8 cellular contexts compared by ENCODE assay signal in genomic region chr2:172102858-172103359, GRCh38. TPM values are rescaled to one million over a fixed set of nuclear protein-coding genes. Genes with fewer than 3 reads are reported as not detected.
DNase-seq lines count a peak whose midpoint lies in the region; ATAC-seq and TF ChIP-seq lines count a peak whose summit lies in the region.

TSS of gene DLX2 (minus strand) at chr2:172102900. CDS start at chr2:172102538, 362 bp downstream.

- H3K4me1 Mint-ChIP-seq in activated naive CD8-positive, alpha-beta T cell (ENCODE audit: low read depth) = peaks cover 58% of the 10 kb centered on the region

- TF ChIP-seq CTCF in LNCaP clone FGC (IDR thresholded peaks at IDR 0.05; ENCODE audit: control insufficient read depth, extremely low read depth, insufficient read depth) (no peak), RWPE2 (IDR thresholded peaks at IDR 0.05; ENCODE audit: poor library complexity, severe bottlenecking) (no peak)

- H3K27me3 ChIP-seq in RWPE2 (ENCODE audit: insufficient read depth, poor library complexity, severe bottlenecking) = no peaks in the 10 kb centered on the region

- H3K4me3 ChIP-seq in LNCaP clone FGC (ENCODE audit: low read depth, low read length) (peak within 1 kb of the TSS; percentile 60), RWPE2 (ENCODE audit: severe bottlenecking) (peak within 1 kb of the TSS; percentile 47)

- no peaks in the 10 kb centered on the region for H3K36me3 Mint-ChIP-seq in activated naive CD8-positive, alpha-beta T cell

- peak within 1 kb of the TSS; percentile 83 for H3K4me3 Mint-ChIP-seq in activated naive CD8-positive, alpha-beta T cell

- H3K9me3 ChIP-seq in RWPE2 (ENCODE audit: severe bottlenecking) = no peaks in the 10 kb centered on the region

- H3K36me3 ChIP-seq in RWPE2 (ENCODE audit: low read depth) = no peaks in the 10 kb centered on the region

- H3K27me3 Mint-ChIP-seq in activated naive CD8-positive, alpha-beta T cell = peaks cover 39% of the 10 kb centered on the region

- no peaks in the 10 kb centered on the region for H3K9me3 Mint-ChIP-seq in activated naive CD8-positive, alpha-beta T cell (ENCODE audit: low read depth)

- H3K4me1 ChIP-seq in RWPE2 (ENCODE audit: insufficient read depth, poor library complexity, severe bottlenecking) = peaks cover 18% of the 10 kb centered on the region

- peak; percentile 88 for DNase-seq in GF-D8 (lab: John Stamatoyannopoulos, UW)
- DNase-seq in H4 (ENCODE audit: low spot score) = peak; percentile 95
- DNase-seq in LNCaP clone FGC (ENCODE audit: low read depth) = peak; percentile 56
- peak; percentile 90 for DNase-seq in RWPE2 (ENCODE audit: low spot score)
- peak; percentile 93 for DNase-seq in cardiac septum (ENCODE audit: low spot score)
- DNase-seq in posterior cingulate gyrus = peak; percentile 56 to 95 (median 71)
- DNase-seq in NCI-H69 (lab: John Stamatoyannopoulos, UW) = no peak

- intact Hi-C loops in cardiac septum (cut with DNase I) = loop anchor here (5.0 to 10.0 kb wide), 3 partner anchors 291 to 508 kb away; no protein-coding TSS in a partner anchor
- intact Hi-C loops in posterior cingulate gyrus (cut with DNase I) = loop anchor here (5.0 kb wide), 1 partner anchor 291 kb away; no protein-coding TSS in a partner anchor

- H3K27ac ChIP-seq in RWPE2 (ENCODE audit: poor library complexity, severe bottlenecking) = peak within 1 kb of the TSS; percentile 42

- H3K27ac Mint-ChIP-seq in activated naive CD8-positive, alpha-beta T cell = peak within 1 kb of the TSS; percentile 84

- peak; percentile 56 for ATAC-seq in RWPE2 (ENCODE audit: low read depth)

RNA-seq across cellular contexts. Expression of gene DLX2, which starts in this region (rescaled TPM):
- 2.6 and 3.3 TPM in 2 replicates for total RNA-seq in H4 (2014; rRNA removed; shearing (Covaris generic))
- not detected for total RNA-seq in cardiac septum

Comparison
In these comparisons a context has a peak if more than half of its experiments do, and no peak if none do; other contexts are left out.
1. Peak in DNase-seq in cardiac septum; RNA of the gene not detected or under 1 TPM.